ENCODE assay signal across 8 cellular contexts in the genomic region with DNA sequence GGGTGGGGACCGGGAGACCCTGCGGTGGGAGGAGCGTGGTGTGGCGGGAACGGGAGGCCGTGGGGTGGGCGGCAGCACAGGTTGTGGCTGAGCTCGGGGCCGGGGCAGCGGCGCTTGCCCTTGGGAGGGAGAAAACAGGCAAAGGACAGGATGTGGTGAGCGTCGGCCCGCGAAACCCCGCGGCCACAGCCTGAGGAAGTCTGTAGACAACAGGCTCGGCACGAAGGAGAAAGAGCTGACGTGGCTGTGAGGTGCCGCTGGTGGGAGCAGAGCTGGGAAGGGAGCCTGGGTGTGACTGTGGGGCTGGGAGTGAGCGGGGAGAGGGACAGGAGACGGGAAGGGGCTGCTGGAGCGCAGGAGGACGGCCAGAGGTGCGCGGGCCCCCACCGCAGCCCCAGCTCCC.
DNase-seq lines count a peak whose midpoint lies in the region; ATAC-seq and TF ChIP-seq lines count a peak whose summit lies in the region.

No MANE protein-coding gene starts in this region.

- H3K36me3 Mint-ChIP-seq in IgD-negative memory B cell: no peaks in the 10 kb centered on the region

- H3K4me3 ChIP-seq in BLaER1 (peak overlapping the region; percentile 52), mucosa of descending colon (no peak overlapping the region), upper lobe of left lung (peak overlapping the region in 2 of 4 donors; percentile 11 to 26)

- H3K27ac Mint-ChIP-seq in IgD-negative memory B cell: peak overlapping the region; percentile 50 to 96 (median 75)

- TF ChIP-seq CTCF in mucosa of descending colon (IDR thresholded peaks at IDR 0.05) (no peak), upper lobe of left lung (IDR thresholded peaks at IDR 0.05) (no peak)

- H3K9me3 ChIP-seq in BLaER1 (no peaks in the 10 kb centered on the region), mucosa of descending colon (no peaks in the 10 kb centered on the region), upper lobe of left lung (no peaks in the 10 kb centered on the region)

- peaks cover 17 to 26% (median 18%) of the 10 kb centered on the region in 3 donors for H3K4me1 Mint-ChIP-seq in IgD-negative memory B cell

- peak overlapping the region; percentile 58 for H3K9ac ChIP-seq in BLaER1

- H3K4me1 ChIP-seq in BLaER1 (peaks cover 64% of the 10 kb centered on the region), mucosa of descending colon (ENCODE audit: low read depth) (no peaks in the 10 kb centered on the region), upper lobe of left lung (peaks cover 0 to 7% (median 2%) of the 10 kb centered on the region in 4 donors)

- peak overlapping the region; percentile 99 for H3K4me2 ChIP-seq in BLaER1

- H3K27ac ChIP-seq in BLaER1: peak overlapping the region; percentile 83
- H3K27ac ChIP-seq in upper lobe of left lung: peak overlapping the region in 2 of 4 donors; percentile 34 to 73
- H3K27ac ChIP-seq in caudate nucleus (ENCODE audit: low read depth, low read length): no peak overlapping the region

- peak in 1 of 4 donors; percentile 32 for TF ChIP-seq POLR2A in upper lobe of left lung (IDR thresholded peaks at IDR 0.05)

- peak; percentile 49 to 62 for DNase-seq in activated T-cell treated with anti-CD3 and anti-CD28 coated beads, Interleukin-2, amount 50 U/mL, for 48 hours
- DNase-seq in mucosa of descending colon (peak; percentile 44 to 80 (median 60)), upper lobe of left lung (peak; percentile 36 to 87), caudate nucleus (lab: John Stamatoyannopoulos, UW) (no peak), DMS79 (lab: John Stamatoyannopoulos, UW) (no peak)

- H3K36me3 ChIP-seq in BLaER1 (no peaks in the 10 kb centered on the region), mucosa of descending colon (ENCODE audit: low read depth) (no peaks in the 10 kb centered on the region), upper lobe of left lung (no peaks in the 10 kb centered on the region)

- ATAC-seq in GM21360 (IDR thresholded peaks at IDR 0.05; ENCODE audit: unreplicated experiment) (peak; percentile 44), mucosa of descending colon (peak; percentile 77), upper lobe of left lung (ENCODE audit: low FRiP score in 2 of 2) (peak in 1 of 2 donors; percentile 19)

- peaks cover 3% of the 10 kb centered on the region for H3K27me3 Mint-ChIP-seq in IgD-negative memory B cell

- H3K4me3 Mint-ChIP-seq in IgD-negative memory B cell: peak overlapping the region; percentile 64 to 93 (median 88)

- H3K9me3 Mint-ChIP-seq in IgD-negative memory B cell: no peaks in the 10 kb centered on the region

- no peaks in the 10 kb centered on the region for H3K27me3 ChIP-seq in BLaER1
- no peaks in the 10 kb centered on the region for H3K27me3 ChIP-seq in upper lobe of left lung

- TF ChIP-seq EP300 in upper lobe of left lung (IDR thresholded peaks at IDR 0.05): no peak

- 55 to 73% methylated on average over 28 of the region's 28 CpGs for WGBS in upper lobe of left lung, 2 donors

- H4K20me1 ChIP-seq in BLaER1: peaks cover 16% of the 10 kb centered on the region

- intact Hi-C loops in mucosa of descending colon (cut with DNase I, micrococcal nuclease): no loop called here

Comparison
In these comparisons a context has a peak if more than half of its experiments do, and no peak if none do; other contexts are left out.
1. DNase-seq: peak in activated T-cell treated with anti-CD3 and anti-CD28 coated beads, Interleukin-2, amount 50 U/mL, for 48 hours (2 of 2), mucosa of descending colon (3 of 3) and upper lobe of left lung (2 of 2); none in caudate nucleus (0 of 61) and DMS79 (single experiment).